In genomic region chr1:59707216-59707615, GRCh38 we compare ENCODE assay signal across 10 cellular contexts.
DNase-seq lines count a peak whose midpoint lies in the region; ATAC-seq, FAIRE-seq and TF ChIP-seq lines count a peak whose summit lies in the region.
"Had no signal": no experiment of that assay in that cellular context is flagged by ENCODE, and none has a peak within 500 bp of the region (broad histone marks: within the 10 kb centered on the region; RNA-seq: fewer than 3 reads in every experiment).

No MANE protein-coding gene starts in this region.

- H3K4me2 ChIP-seq in HepG2 (ENCODE audit: low read depth, low read length), result no peak overlapping the region

- no peaks in the 10 kb centered on the region for H3K27me3 ChIP-seq in liver (ENCODE audit: control insufficient read depth in 4 of 4, insufficient read depth in 4 of 4, low read length in 3 of 4)
- H3K27me3 ChIP-seq in HepG2 (ENCODE audit: control insufficient read depth in 1 of 2, insufficient read depth in 2 of 2, low read length in 2 of 2), result no peaks in the 10 kb centered on the region
- no peaks in the 10 kb centered on the region for H3K27me3 ChIP-seq in muscle layer of colon (ENCODE audit: control insufficient read depth in 1 of 2, insufficient read depth in 2 of 2, low read length in 2 of 2)

- intact Hi-C loops in HepG2 (cut with micrococcal nuclease; ENCODE audit: unreplicated experiment), result no loop called here

- ATAC-seq in HepG2, result no peak
- no peak for ATAC-seq in GM21529 (IDR thresholded peaks at IDR 0.05; ENCODE audit: unreplicated experiment)
- no peak for ATAC-seq in GM21423 (IDR thresholded peaks at IDR 0.05; ENCODE audit: unreplicated experiment)

- POLR2A ChIA-PET in HepG2 (lab: Yijun Ruan, JAX), result no interaction called here

- DNase-seq in HepG2 (ENCODE audit: low spot score) (no peak), epithelial cell of proximal tubule (ENCODE audit: low read depth) (peak; percentile 57), Kasumi-1 (lab: John Stamatoyannopoulos, UW) (no peak), GDM1 (lab: John Stamatoyannopoulos, UW) (no peak)
- DNase-seq: midbrain, SIG-M5 had no signal

- no peaks in the 10 kb centered on the region for H3K9me3 ChIP-seq in liver (ENCODE audit: control insufficient read depth in 4 of 4, low read length in 3 of 4)
- H3K9me3 ChIP-seq in HepG2 (ENCODE audit: low read length), result no peaks in the 10 kb centered on the region
- H3K9me3 ChIP-seq in muscle layer of colon (ENCODE audit: low read length), result no peaks in the 10 kb centered on the region

- 84% methylated on average over 5 of the region's 5 CpGs for WGBS in liver
- 95% methylated on average over 5 of the region's 5 CpGs for WGBS in HepG2 (ENCODE audit: low lambda C conversion rate)

- H3K4me1 ChIP-seq in liver (ENCODE audit: control insufficient read depth in 4 of 4, insufficient read depth in 4 of 4, low read length in 3 of 4) (no peaks in the 10 kb centered on the region), HepG2 (ENCODE audit: insufficient read depth, low read length) (0 out of 2 replicates have a peak, but pooled peaks cover 6% of the 10 kb centered on the region), muscle layer of colon (ENCODE audit: insufficient read depth, low read length) (peaks cover 48% of the 10 kb centered on the region)

- CTCF ChIA-PET in HepG2 (lab: Yijun Ruan, JAX; ENCODE audit: low intra/inter-chr PET ratio, low total read pairs), result no interaction called here

- no peak for TF ChIP-seq RAD21 in liver (IDR thresholded peaks at IDR 0.05)
- no peak for TF ChIP-seq RAD21 in HepG2 (CRISPR knock-in tag; IDR thresholded peaks at IDR 0.05)

- H3K9ac ChIP-seq in liver (ENCODE audit: low read depth in 1 of 2, low read length in 2 of 2) (no peak overlapping the region), HepG2 (ENCODE audit: insufficient read depth, low read depth, low read length) (no peak overlapping the region), muscle layer of colon (ENCODE audit: low read length) (no peak overlapping the region)

- H3K27ac ChIP-seq in liver (ENCODE audit: low read depth in 1 of 2, low read length in 2 of 2) (peak overlapping the region; percentile 9 to 42), HepG2 (ENCODE audit: extremely low read length, insufficient read depth, low read length) (no peak overlapping the region), muscle layer of colon (ENCODE audit: low read depth, low read length) (peak overlapping the region; percentile 19)

- H3K36me3 ChIP-seq in liver (ENCODE audit: control insufficient read depth in 4 of 4, insufficient read depth in 3 of 4, low read depth in 1 of 4, low read length in 3 of 4) (peaks cover 0 to 4% (median 2%) of the 10 kb centered on the region in 4 donors), HepG2 (replicated peaks in 1 of 2; ENCODE audit: control insufficient read depth in 1 of 2, insufficient read depth in 2 of 2, low read length in 2 of 2) (no peaks in the 10 kb centered on the region), muscle layer of colon (ENCODE audit: insufficient read depth, low read length) (no peaks in the 10 kb centered on the region)

- TF ChIP-seq CTCF in liver (IDR thresholded peaks at IDR 0.05; ENCODE audit: low read depth, low read length, missing input control), result no peak
- TF ChIP-seq CTCF in HepG2 (CRISPR knock-in tag; IDR thresholded peaks at IDR 0.05), result no peak
- TF ChIP-seq CTCF in epithelial cell of proximal tubule (conservative IDR thresholded peaks at IDR 0.05; ENCODE audit: low read depth, low read length), result no peak

- TF ChIP-seq POLR2A in HepG2 (IDR thresholded peaks at IDR 0.05; ENCODE audit: insufficient read depth in 1 of 2, low read depth in 2 of 2, low read length in 2 of 2), result no peak

- no peak overlapping the region for H2AFZ ChIP-seq in HepG2 (ENCODE audit: low read length)

- no peaks in the 10 kb centered on the region for H3K79me2 ChIP-seq in HepG2 (ENCODE audit: insufficient read depth, low read length)

- H4K20me1 ChIP-seq in HepG2 (ENCODE audit: insufficient read depth, low read length), result no peaks in the 10 kb centered on the region

- no peak for FAIRE-seq in HepG2 (lab: Jason Lieb, UNC)

- H3K4me3 ChIP-seq in liver (ENCODE audit: low read depth in 1 of 3, low read length in 3 of 3), result no peak overlapping the region
- no peak overlapping the region for H3K4me3 ChIP-seq in HepG2 (replicated peaks in 1 of 3; ENCODE audit: insufficient read depth in 1 of 3, low read depth in 2 of 3, low read length in 3 of 3)
- no peak overlapping the region for H3K4me3 ChIP-seq in epithelial cell of proximal tubule (ENCODE audit: low read depth, low read length)
- no peak overlapping the region for H3K4me3 ChIP-seq in muscle layer of colon (ENCODE audit: low read depth in 1 of 2, low read length in 2 of 2)

- no TSS peak for BruUV-seq in HepG2 (replicated peaks; lab: Mats Ljungman, UMichigan)

- in situ Hi-C loops in HepG2 (cut with HindIII; ENCODE audit: extremely low pct_ligation_motif_present, low pct_unique_long_range_greater_than_20kb), result no loop called here

- no peak for TF ChIP-seq EP300 in HepG2 (IDR thresholded peaks at IDR 0.05; ENCODE audit: low read depth in 2 of 2, low read length in 2 of 2)
- TF ChIP-seq EP300 in HepG2 (CRISPR knock-in tag; IDR thresholded peaks at IDR 0.05; ENCODE audit: borderline replicate concordance), result no peak

TF ChIP-seq in liver, 16 proteins besides CTCF, POLR2A, EP300 and RAD21 (continues in another document):
- no peak for TF ChIP-seq HNF4G (IDR thresholded peaks at IDR 0.05)
- no peak for TF ChIP-seq REST (IDR thresholded peaks at IDR 0.05)

TF ChIP-seq in HepG2, 621 proteins besides CTCF, POLR2A, EP300 and RAD21:
- TF ChIP-seq NONO (IDR thresholded peaks at IDR 0.05) (no peak), NONO (CRISPR knock-in tag; conservative IDR thresholded peaks at IDR 0.05) (no peak), NFKBIZ (CRISPR knock-in tag; IDR thresholded peaks at IDR 0.05) (no peak), KAT7 (CRISPR knock-in tag; IDR thresholded peaks at IDR 0.05; ENCODE audit: borderline replicate concordance) (no peak), CHCHD3 (CRISPR knock-in tag; IDR thresholded peaks at IDR 0.05) (no peak), FOXO1 (CRISPR knock-in tag; IDR thresholded peaks at IDR 0.05) (no peak), CSRNP1 (CRISPR knock-in tag; IDR thresholded peaks at IDR 0.05) (no peak), ZNF644 (CRISPR knock-in tag; IDR thresholded peaks at IDR 0.05; ENCODE audit: low read depth) (no peak), ZNF569 (CRISPR knock-in tag; IDR thresholded peaks at IDR 0.05; ENCODE audit: borderline replicate concordance) (no peak), XBP1 (CRISPR knock-in tag; IDR thresholded peaks at IDR 0.05) (no peak), ZMYM2 (CRISPR knock-in tag; IDR thresholded peaks at IDR 0.05) (no peak)
